20 cellular contexts compared by ENCODE assay signal in the genomic region with DNA sequence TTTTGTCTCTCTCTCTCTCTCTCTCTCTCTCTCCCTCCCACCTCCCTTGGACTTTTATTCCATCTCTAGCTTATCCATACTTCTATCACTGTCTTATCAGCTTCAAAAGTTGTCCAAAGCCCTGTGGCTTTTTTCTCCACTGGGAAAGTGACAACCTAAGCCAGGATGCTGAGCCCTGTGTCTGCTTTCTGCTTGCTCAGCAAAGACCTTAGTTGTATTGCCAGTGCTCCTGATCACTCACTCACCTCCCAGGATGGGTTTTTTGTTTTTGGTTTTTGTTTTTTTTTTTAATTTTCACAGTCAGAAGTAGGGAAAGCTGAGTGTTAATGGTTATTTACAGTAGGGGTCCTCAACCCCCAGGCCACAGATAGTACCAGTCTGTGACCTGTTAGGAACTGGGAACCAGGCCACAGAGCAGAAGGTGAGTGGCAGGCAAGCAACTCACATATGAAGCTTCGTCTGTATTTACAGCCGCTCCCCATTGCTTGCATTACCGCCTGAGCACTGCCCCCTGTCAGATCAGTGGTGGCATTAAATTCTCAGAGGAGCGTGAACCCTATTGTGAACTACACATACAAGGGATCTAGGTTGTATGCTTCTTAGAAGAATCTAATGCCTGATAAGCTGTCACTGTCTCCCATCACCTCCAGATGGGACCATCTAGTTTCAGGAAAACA.
"Had no signal": no experiment of that assay in that cellular context is flagged by ENCODE, and none has a peak within 500 bp of the region (broad histone marks: within the 10 kb centered on the region; RNA-seq: fewer than 3 reads in every experiment).

No MANE protein-coding gene starts in this region.

- ATAC-seq: activated CD8-positive, alpha-beta memory T cell treated with anti-CD3 and anti-CD28 coated beads, Interleukin-2, amount 10 ng/mL, durations not matched to agents 7 days and 5 days; esophagus mucosa; mucosa of descending colon; sciatic nerve; upper lobe of right lung had no signal

- H3K27me3 ChIP-seq: brain microvascular endothelial cell, testis, upper lobe of right lung had no signal

- H3K27ac ChIP-seq: brain microvascular endothelial cell, testis, upper lobe of right lung had no signal

- H3K4me3 ChIP-seq: mucosa of descending colon, smooth muscle cell, testis, upper lobe of right lung had no signal

- H3K4me3 Mint-ChIP-seq: activated CD4-positive, alpha-beta memory T cell treated with anti-CD3 and anti-CD28 coated beads, Interleukin-2, amount 10 ng/mL, durations not matched to agents 7 days and 5 days; activated CD8-positive, alpha-beta memory T cell treated with anti-CD3 and anti-CD28 coated beads, Interleukin-2, amount 10 ng/mL, durations not matched to agents 7 days and 5 days; activated naive CD4-positive, alpha-beta T cell treated with anti-CD3 and anti-CD28 coated beads for 36 hours; central memory CD8-positive, alpha-beta T cell; memory B cell; naive B cell had no signal

- H3K4me2 ChIP-seq: smooth muscle cell had no signal

- H3K36me3 ChIP-seq: brain microvascular endothelial cell, upper lobe of right lung had no signal

- H3K9me3 ChIP-seq: mucosa of descending colon, testis, upper lobe of right lung had no signal

- H3K36me3 Mint-ChIP-seq: activated CD8-positive, alpha-beta memory T cell treated with anti-CD3 and anti-CD28 coated beads, Interleukin-2, amount 10 ng/mL, durations not matched to agents 7 days and 5 days; memory B cell; naive B cell had no signal

- DNase-seq: activated CD4-positive, alpha-beta memory T cell treated with anti-CD3 and anti-CD28 coated beads, Interleukin-2, amount 10 ng/mL, durations not matched to agents 7 days and 5 days; activated CD4-positive, alpha-beta T cell treated with anti-CD3 and anti-CD28 coated beads for 48 hours; activated CD4-positive, CD25-positive, alpha-beta regulatory T cell; activated CD8-positive, alpha-beta memory T cell treated with anti-CD3 and anti-CD28 coated beads, Interleukin-2, amount 10 ng/mL, durations not matched to agents 7 days and 5 days; activated naive CD4-positive, alpha-beta T cell treated with anti-CD3 and anti-CD28 coated beads for 36 hours; activated T-cell treated with anti-CD3 and anti-CD28 coated beads, Interleukin-2, amount 50 U/mL, for 1 hour; brain microvascular endothelial cell; cortex of kidney; effector CD4-positive, alpha-beta T cell; mucosa of descending colon; naive B cell; stimulated activated CD4-positive, alpha-beta T cell treated with anti-CD3 and anti-CD28 coated beads, Interleukin-4, amount 100 ng/mL, for 1 hour; testis; upper lobe of right lung had no signal

- H3K27me3 Mint-ChIP-seq: activated CD4-positive, alpha-beta memory T cell treated with anti-CD3 and anti-CD28 coated beads, Interleukin-2, amount 10 ng/mL, durations not matched to agents 7 days and 5 days; activated CD8-positive, alpha-beta memory T cell treated with anti-CD3 and anti-CD28 coated beads, Interleukin-2, amount 10 ng/mL, durations not matched to agents 7 days and 5 days; central memory CD8-positive, alpha-beta T cell; memory B cell; naive B cell had no signal

- H3K4me1 ChIP-seq: testis, upper lobe of right lung had no signal

- H3K27ac Mint-ChIP-seq: activated CD4-positive, alpha-beta memory T cell treated with anti-CD3 and anti-CD28 coated beads, Interleukin-2, amount 10 ng/mL, durations not matched to agents 7 days and 5 days; activated CD8-positive, alpha-beta memory T cell treated with anti-CD3 and anti-CD28 coated beads, Interleukin-2, amount 10 ng/mL, durations not matched to agents 7 days and 5 days; activated naive CD4-positive, alpha-beta T cell treated with anti-CD3 and anti-CD28 coated beads for 36 hours; activated T-helper 2 cell treated with anti-CD3 and anti-CD28 coated beads, Interferon-gamma antibody, Interleukin-2, Interleukin-4, amounts not matched to agents 10 μg/mL and 5 μg/mL and 100 μg/mL, durations not matched to agents 14 hours and 24 hours and 36 hours; memory B cell; naive B cell had no signal

- H3K4me1 Mint-ChIP-seq: activated CD4-positive, alpha-beta memory T cell treated with anti-CD3 and anti-CD28 coated beads, Interleukin-2, amount 10 ng/mL, durations not matched to agents 7 days and 5 days; activated CD8-positive, alpha-beta memory T cell treated with anti-CD3 and anti-CD28 coated beads, Interleukin-2, amount 10 ng/mL, durations not matched to agents 7 days and 5 days; central memory CD8-positive, alpha-beta T cell; memory B cell; naive B cell had no signal

- H3K9me3 Mint-ChIP-seq: activated CD4-positive, alpha-beta memory T cell treated with anti-CD3 and anti-CD28 coated beads, Interleukin-2, amount 10 ng/mL, durations not matched to agents 7 days and 5 days; activated naive CD4-positive, alpha-beta T cell treated with anti-CD3 and anti-CD28 coated beads for 36 hours; activated T-helper 2 cell treated with anti-CD3 and anti-CD28 coated beads, Interferon-gamma antibody, Interleukin-2, Interleukin-4, amounts not matched to agents 10 μg/mL and 5 μg/mL and 100 μg/mL, durations not matched to agents 14 hours and 24 hours and 36 hours had no signal
